In genomic region chr15:58437531-58438105, GRCh38 we compare ENCODE assay signal across 21 cellular contexts. TPM values are rescaled to one million over a fixed set of nuclear protein-coding genes. Genes with fewer than 3 reads are reported as not detected.
"Had no signal": no experiment of that assay in that cellular context is flagged by ENCODE, and none has a peak within 500 bp of the region (broad histone marks: within the 10 kb centered on the region; RNA-seq: fewer than 3 reads in every experiment).

No MANE protein-coding gene starts in this region.

- H3K27me3 ChIP-seq: esophagus muscularis mucosa, gastrocnemius medialis, heart right ventricle, left lung, upper lobe of left lung, uterus had no signal

- H3K4me3 ChIP-seq: esophagus muscularis mucosa, gastrocnemius medialis, heart right ventricle, left lung, lung, mucosa of descending colon, psoas muscle, skin epidermis, upper lobe of left lung, uterus had no signal

- H3K9me3 Mint-ChIP-seq: dendritic cell treated with granulocyte-macrophage colony-stimulating factor and Interleukin-4, amounts not matched to agents 40 ng/mL and 50 ng/mL, for 4 days; effector memory CD8-positive, alpha-beta T cell; natural killer cell treated with Interleukin-12 subunit alpha and Interleukin-12 subunit beta and Interleukin-15 and Interleukin-18, amount 100 ng/mL, for 72 hours had no signal

- H3K27ac Mint-ChIP-seq: dendritic cell treated with granulocyte-macrophage colony-stimulating factor and Interleukin-4, amounts not matched to agents 40 ng/mL and 50 ng/mL, for 4 days had no signal

- H3K4me1 ChIP-seq: uterus had no signal

- H3K27me3 Mint-ChIP-seq: dendritic cell treated with granulocyte-macrophage colony-stimulating factor and Interleukin-4, amounts not matched to agents 40 ng/mL and 50 ng/mL, for 4 days; effector memory CD8-positive, alpha-beta T cell; natural killer cell treated with Interleukin-12 subunit alpha and Interleukin-12 subunit beta and Interleukin-15 and Interleukin-18, amount 100 ng/mL, for 72 hours had no signal

- H3K27ac ChIP-seq: epithelial cell of prostate, esophagus muscularis mucosa, gastrocnemius medialis, left lung, psoas muscle, upper lobe of left lung, uterus had no signal

- H3K36me3 ChIP-seq: esophagus muscularis mucosa, gastrocnemius medialis, heart right ventricle, left lung, upper lobe of left lung, uterus had no signal

- H3K36me3 Mint-ChIP-seq: natural killer cell treated with Interleukin-12 subunit alpha and Interleukin-12 subunit beta and Interleukin-15 and Interleukin-18, amount 100 ng/mL, for 72 hours had no signal

- FAIRE-seq: islet of Langerhans had no signal

- H3K9me3 ChIP-seq: esophagus muscularis mucosa, gastrocnemius medialis, heart right ventricle, left lung, mucosa of descending colon, psoas muscle, upper lobe of left lung, uterus had no signal

- ATAC-seq: effector memory CD8-positive, alpha-beta T cell; gastrocnemius medialis; heart right ventricle; left lung; mucosa of descending colon; natural killer cell treated with Interleukin-12 subunit alpha and Interleukin-12 subunit beta and Interleukin-15 and Interleukin-18, amount 100 ng/mL, for 72 hours; psoas muscle; sciatic nerve had no signal

- DNase-seq: effector memory CD8-positive, alpha-beta T cell; gastrocnemius medialis; heart right ventricle; hypothalamus; left lung; mesendoderm; mucosa of descending colon; psoas muscle; retina; stimulated activated CD4-positive, alpha-beta T cell treated with anti-CD3 and anti-CD28 coated beads, Interleukin-12 subunit alpha, Interleukin-12 subunit beta, amount 100 ng/mL, for 4 hours; stimulated activated naive CD4-positive, alpha-beta T cell treated with Interleukin-2 at 50 U/mL for 16 hours; upper lobe of left lung; uterus had no signal

- H3K4me3 Mint-ChIP-seq: dendritic cell treated with granulocyte-macrophage colony-stimulating factor and Interleukin-4, amounts not matched to agents 40 ng/mL and 50 ng/mL, for 4 days; effector memory CD8-positive, alpha-beta T cell; natural killer cell treated with Interleukin-12 subunit alpha and Interleukin-12 subunit beta and Interleukin-15 and Interleukin-18, amount 100 ng/mL, for 72 hours had no signal

RNA-seq across cellular contexts. Expression of gene LIPC, which starts 5.8 kb away (rescaled TPM):
- total RNA-seq: psoas muscle had no signal
